In genomic region chr17:36508439-36508838, GRCh38 we compare ENCODE assay signal across 7 cellular contexts. TPM values are rescaled to one million over a fixed set of nuclear protein-coding genes. Genes with fewer than 3 reads are reported as not detected.
DNase-seq lines count a peak whose midpoint lies in the region; ATAC-seq and TF ChIP-seq lines count a peak whose summit lies in the region.
"Not testable (repeated sequence)": the region's sequence is repeated elsewhere in the genome, so short reads cannot be mapped to it uniquely, and the experiment has no call there.

No MANE protein-coding gene starts in this region.

- WGBS in endodermal cell (ENCODE audit: insufficient coverage in 1 of 2, insufficient read length in 1 of 2), 2 experiments: 80 to 92% methylated on average over 1 to 2 of the region's 2 CpGs

- peak overlapping the region in 3 of 7 donors; percentile 16 to 49 (median 31) for H3K27ac Mint-ChIP-seq in CD14-positive monocyte
- peak overlapping the region; percentile 63 for H3K27ac Mint-ChIP-seq in T-helper 17 cell
- peak overlapping the region; percentile 9 for H3K27ac Mint-ChIP-seq in activated CD4-positive, alpha-beta T cell treated with anti-CD3 and anti-CD28 coated beads for 36 hours
- peak overlapping the region; percentile 37 for H3K27ac Mint-ChIP-seq in activated naive CD4-positive, alpha-beta T cell treated with anti-CD3 and anti-CD28 coated beads, Interleukin-2, amount 10 ng/mL, durations not matched to agents 7 days and 5 days
- not testable (repeated sequence) for H3K27ac Mint-ChIP-seq in endodermal cell; neural crest cell (ENCODE audit: unreplicated experiment)
- peak overlapping the region; percentile 40 for H3K27ac Mint-ChIP-seq in stimulated activated naive CD8-positive, alpha-beta T cell treated with anti-CD3 and anti-CD28 coated beads, Interleukin-15, Interleukin-2, amounts not matched to agents 100 ng/mL and 50 ng/mL, for 24 hours

- H3K4me3 Mint-ChIP-seq in CD14-positive monocyte; T-helper 17 cell; activated CD4-positive, alpha-beta T cell treated with anti-CD3 and anti-CD28 coated beads for 36 hours; activated naive CD4-positive, alpha-beta T cell treated with anti-CD3 and anti-CD28 coated beads, Interleukin-2, amount 10 ng/mL, durations not matched to agents 7 days and 5 days; endodermal cell; stimulated activated naive CD8-positive, alpha-beta T cell treated with anti-CD3 and anti-CD28 coated beads, Interleukin-15, Interleukin-2, amounts not matched to agents 100 ng/mL and 50 ng/mL, for 24 hours: not testable (repeated sequence)
- H3K4me3 Mint-ChIP-seq in neural crest cell: peak overlapping the region; percentile 23

- H3K27me3 Mint-ChIP-seq in CD14-positive monocyte (ENCODE audit: low read depth in 3 of 3); T-helper 17 cell; activated CD4-positive, alpha-beta T cell treated with anti-CD3 and anti-CD28 coated beads for 36 hours; activated naive CD4-positive, alpha-beta T cell treated with anti-CD3 and anti-CD28 coated beads, Interleukin-2, amount 10 ng/mL, durations not matched to agents 7 days and 5 days; endodermal cell (ENCODE audit: insufficient read depth); neural crest cell (ENCODE audit: low read depth); stimulated activated naive CD8-positive, alpha-beta T cell treated with anti-CD3 and anti-CD28 coated beads, Interleukin-15, Interleukin-2, amounts not matched to agents 100 ng/mL and 50 ng/mL, for 24 hours: not testable (repeated sequence)

- H3K36me3 Mint-ChIP-seq in CD14-positive monocyte (peaks cover 60 to 79% of the 10 kb centered on the region in 2 donors), endodermal cell (ENCODE audit: low read depth) (peaks cover 72% of the 10 kb centered on the region)
- H3K36me3 Mint-ChIP-seq in T-helper 17 cell (ENCODE audit: low read depth); neural crest cell (ENCODE audit: low read depth): not testable (repeated sequence)
- peaks cover 57% of the 10 kb centered on the region for H3K36me3 Mint-ChIP-seq in activated CD4-positive, alpha-beta T cell treated with anti-CD3 and anti-CD28 coated beads for 36 hours (ENCODE audit: low read depth)
- H3K36me3 Mint-ChIP-seq in activated naive CD4-positive, alpha-beta T cell treated with anti-CD3 and anti-CD28 coated beads, Interleukin-2, amount 10 ng/mL, durations not matched to agents 7 days and 5 days: peaks cover 18% of the 10 kb centered on the region
- H3K36me3 Mint-ChIP-seq in stimulated activated naive CD8-positive, alpha-beta T cell treated with anti-CD3 and anti-CD28 coated beads, Interleukin-15, Interleukin-2, amounts not matched to agents 100 ng/mL and 50 ng/mL, for 24 hours (ENCODE audit: low read depth): peaks cover 65% of the 10 kb centered on the region

- TF ChIP-seq CTCF in CD14-positive monocyte (IDR thresholded peaks at IDR 0.05); endodermal cell (conservative IDR thresholded peaks at IDR 0.05); neural crest cell (conservative IDR thresholded peaks at IDR 0.05): not testable (repeated sequence)

- not testable (repeated sequence) for H3K4me1 Mint-ChIP-seq in CD14-positive monocyte; T-helper 17 cell; activated CD4-positive, alpha-beta T cell treated with anti-CD3 and anti-CD28 coated beads for 36 hours; activated naive CD4-positive, alpha-beta T cell treated with anti-CD3 and anti-CD28 coated beads, Interleukin-2, amount 10 ng/mL, durations not matched to agents 7 days and 5 days; endodermal cell; neural crest cell; stimulated activated naive CD8-positive, alpha-beta T cell treated with anti-CD3 and anti-CD28 coated beads, Interleukin-15, Interleukin-2, amounts not matched to agents 100 ng/mL and 50 ng/mL, for 24 hours (ENCODE audit: low read depth)

- H3K9me3 Mint-ChIP-seq in CD14-positive monocyte; activated CD4-positive, alpha-beta T cell treated with anti-CD3 and anti-CD28 coated beads for 36 hours (ENCODE audit: low read depth); activated naive CD4-positive, alpha-beta T cell treated with anti-CD3 and anti-CD28 coated beads, Interleukin-2, amount 10 ng/mL, durations not matched to agents 7 days and 5 days; endodermal cell; neural crest cell; stimulated activated naive CD8-positive, alpha-beta T cell treated with anti-CD3 and anti-CD28 coated beads, Interleukin-15, Interleukin-2, amounts not matched to agents 100 ng/mL and 50 ng/mL, for 24 hours: not testable (repeated sequence)

- H3K9ac ChIP-seq in endodermal cell (ENCODE audit: extremely low read depth, low read length, poor library complexity, severe bottlenecking): not testable (repeated sequence)

- not testable (repeated sequence) for H3K27me3 ChIP-seq in endodermal cell (ENCODE audit: control insufficient read depth, insufficient read depth, low read length, poor library complexity, severe bottlenecking)

- not testable (repeated sequence) for H3K9me3 ChIP-seq in T-helper 17 cell (ENCODE audit: control insufficient read depth, low read length, poor library complexity, severe bottlenecking); endodermal cell (ENCODE audit: control insufficient read depth, low read length)

- intact Hi-C loops in CD14-positive monocyte (cut with micrococcal nuclease); activated CD4-positive, alpha-beta T cell treated with anti-CD3 and anti-CD28 coated beads for 36 hours (cut with DNase I, micrococcal nuclease): not testable (repeated sequence)

- peaks cover 92% of the 10 kb centered on the region for H3K36me3 ChIP-seq in endodermal cell (ENCODE audit: control insufficient read depth, insufficient read depth, low read length)

- H3K4me1 ChIP-seq in endodermal cell (ENCODE audit: control insufficient read depth, insufficient read depth, low read length): not testable (repeated sequence)

- POLR2A ChIA-PET in activated CD4-positive, alpha-beta T cell treated with anti-CD3 and anti-CD28 coated beads for 36 hours (lab: Charles Lee): not testable (repeated sequence)

- ATAC-seq in T-helper 17 cell; activated CD4-positive, alpha-beta T cell treated with anti-CD3 and anti-CD28 coated beads for 36 hours: not testable (repeated sequence)

- H3K4me3 ChIP-seq in endodermal cell (ENCODE audit: low read length): not testable (repeated sequence)

- H3K27ac ChIP-seq in endodermal cell (ENCODE audit: low read depth, low read length): not testable (repeated sequence)

- CTCF ChIA-PET in activated CD4-positive, alpha-beta T cell treated with anti-CD3 and anti-CD28 coated beads for 36 hours (lab: Charles Lee): interaction anchor here (0.8 kb wide), 1 partner anchor 15 kb away, joined by 3 read pairs; no protein-coding TSS in a partner anchor
- CTCF ChIA-PET in activated naive CD4-positive, alpha-beta T cell treated with anti-CD3 and anti-CD28 coated beads, Interleukin-2, amount 10 ng/mL, durations not matched to agents 7 days and 5 days (lab: Charles Lee): not testable (repeated sequence)

- peak; percentile 7 for DNase-seq in CD14-positive monocyte (ENCODE audit: low spot score)
- DNase-seq in T-helper 17 cell; activated CD4-positive, alpha-beta T cell treated with anti-CD3 and anti-CD28 coated beads for 36 hours; activated naive CD4-positive, alpha-beta T cell treated with anti-CD3 and anti-CD28 coated beads, Interleukin-2, amount 10 ng/mL, durations not matched to agents 7 days and 5 days; neural crest cell (ENCODE audit: low read depth, low spot score): not testable (repeated sequence)
- DNase-seq in endodermal cell: peak; percentile 17

RNA-seq across cellular contexts. Expression of gene ZNHIT3, which starts 22.0 kb away (rescaled TPM):
- 10 to 100 TPM; 63.5 to 70.4 TPM for polyA plus RNA-seq in CD14-positive monocyte
- total RNA-seq in T-helper 17 cell (10 to 100 TPM; 43.0 to 44.7 TPM), endodermal cell (10 to 100 TPM; 59.6 to 67.3 TPM), neural crest cell (53.7 and 57.0 TPM in 2 replicates)
- total RNA-seq in activated CD4-positive, alpha-beta T cell treated with anti-CD3 and anti-CD28 coated beads for 36 hours: 10 to 100 TPM; 38.2 to 42.3 TPM
- polyA plus RNA-seq in endodermal cell (2013, experiment 1 of 2): 64.3 TPM
- 67.4 TPM for polyA plus RNA-seq in endodermal cell (2013, experiment 2 of 2)

RNA-seq across cellular contexts. Expression of gene MYO19, which starts 26.2 kb away (rescaled TPM):
- polyA plus RNA-seq in CD14-positive monocyte: 1 to 10 TPM; 1.2 to 1.9 TPM
- total RNA-seq in T-helper 17 cell: 10 to 100 TPM; 75.9 to 77.1 TPM
- 100 to 1,000 TPM; 110 to 127 TPM for total RNA-seq in activated CD4-positive, alpha-beta T cell treated with anti-CD3 and anti-CD28 coated beads for 36 hours
- total RNA-seq in endodermal cell: 100 to 1,000 TPM; 133 to 154 TPM
- 63.3 TPM for polyA plus RNA-seq in endodermal cell (2013, experiment 1 of 2)
- 51.5 TPM for polyA plus RNA-seq in endodermal cell (2013, experiment 2 of 2)
- 101 and 104 TPM in 2 replicates for total RNA-seq in neural crest cell

RNA-seq across cellular contexts. Expression of gene PIGW, which starts 26.3 kb away (rescaled TPM):
- 1 to 10 TPM; 3.1 to 5.9 TPM for polyA plus RNA-seq in CD14-positive monocyte
- total RNA-seq in T-helper 17 cell: 1 to 10 TPM; 3.7 to 7.5 TPM
- 10 to 100 TPM; 11.8 to 13.4 TPM for total RNA-seq in activated CD4-positive, alpha-beta T cell treated with anti-CD3 and anti-CD28 coated beads for 36 hours
- 10 to 100 TPM; 10.8 to 16.6 TPM for total RNA-seq in endodermal cell
- polyA plus RNA-seq in endodermal cell (2013, experiment 1 of 2): 7.1 TPM
- polyA plus RNA-seq in endodermal cell (2013, experiment 2 of 2): 7.6 TPM
- 20.8 and 20.9 TPM in 2 replicates for total RNA-seq in neural crest cell

RNA-seq across cellular contexts. Expression of gene GGNBP2, which starts 36.3 kb away (rescaled TPM):
- 10 to 100 TPM; 22.3 to 31.5 TPM for polyA plus RNA-seq in CD14-positive monocyte
- 100 to 1,000 TPM; 162 to 174 TPM for total RNA-seq in T-helper 17 cell
- 10 to 100 TPM; 75.2 to 81.4 TPM for total RNA-seq in activated CD4-positive, alpha-beta T cell treated with anti-CD3 and anti-CD28 coated beads for 36 hours
- total RNA-seq in endodermal cell: 10 to 100 TPM; 56.8 to 61.6 TPM
- polyA plus RNA-seq in endodermal cell (2013, experiment 1 of 2): 61.1 TPM
- 57.6 TPM for polyA plus RNA-seq in endodermal cell (2013, experiment 2 of 2)
- 71.8 and 72.3 TPM in 2 replicates for total RNA-seq in neural crest cell
